ENCODE assay signal across 12 cellular contexts in the genomic region with DNA sequence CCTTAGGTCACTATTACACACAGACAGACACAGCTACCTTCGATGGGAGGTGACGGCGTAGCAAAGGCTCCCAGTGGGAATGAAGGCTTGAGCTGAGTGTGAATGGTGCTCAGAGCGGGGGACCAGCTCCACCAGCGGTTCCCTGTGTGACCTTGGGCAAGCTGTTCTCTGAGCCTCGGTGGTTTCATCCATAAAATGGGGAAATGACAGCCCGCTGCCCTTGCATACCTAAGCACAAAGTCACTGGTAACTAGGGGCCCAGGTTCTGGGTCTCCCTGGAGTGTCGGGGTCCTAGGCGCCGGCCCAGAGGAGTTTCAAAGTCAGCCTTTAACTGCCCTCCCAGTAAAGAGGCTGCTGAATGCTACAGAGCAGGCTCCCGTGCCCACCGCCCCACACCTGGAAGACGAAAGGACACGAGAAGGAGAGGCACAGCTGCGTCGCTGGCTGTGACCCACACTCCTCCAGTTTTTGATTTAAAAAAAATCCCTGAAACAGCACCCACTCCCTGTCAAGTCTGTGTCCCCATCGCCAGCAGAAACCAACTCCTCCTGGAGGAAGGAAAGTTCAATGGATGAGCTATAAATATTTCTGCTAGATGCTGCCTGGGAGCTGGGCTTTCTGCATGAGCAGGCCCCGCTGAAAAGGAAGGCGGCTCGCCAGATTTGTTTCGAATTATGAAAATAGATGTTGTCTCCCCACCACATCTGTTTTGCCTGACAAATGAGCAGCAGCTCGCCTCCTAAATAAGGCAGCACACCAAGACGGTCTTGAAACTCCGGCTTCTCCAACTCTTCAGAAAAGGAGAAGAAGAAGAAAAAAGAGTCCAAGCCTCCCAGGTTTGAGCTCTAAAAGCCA. TPM values are rescaled to one million over a fixed set of nuclear protein-coding genes. Genes with fewer than 3 reads are reported as not detected.
A peak's percentile ranks its signal among the peaks of the same experiment; 100 is the strongest.
DNase-seq lines count a peak whose midpoint lies in the region; ATAC-seq, FAIRE-seq and TF ChIP-seq lines count a peak whose summit lies in the region.
"Had no signal": no experiment of that assay in that cellular context is flagged by ENCODE, and none has a peak within 500 bp of the region (broad histone marks: within the 10 kb centered on the region; RNA-seq: fewer than 3 reads in every experiment).

No MANE protein-coding gene starts in this region.

- POLR2A ChIA-PET in HepG2 (lab: Yijun Ruan, JAX) = no interaction called here

- intact Hi-C loops in HepG2 (cut with micrococcal nuclease; ENCODE audit: unreplicated experiment) (no loop called here), right lobe of liver (cut with DNase I) (no loop called here), uterus (cut with DNase I; ENCODE audit: low total_unique reads) (no loop called here)

- DNase-seq in HepG2 (ENCODE audit: low spot score) (no peak), right lobe of liver (no peak), coronary artery (ENCODE audit: low spot score) (no peak), uterus (peak; percentile 62 to 66), T-helper 9 cell (no peak), DMS79 treated with DMSO at 0.1 percent for 48 hours (lab: John Stamatoyannopoulos, UW) (no peak)
- DNase-seq: activated CD4-positive, alpha-beta T cell treated with anti-CD3 and anti-CD28 coated beads for 36 hours; brain microvascular endothelial cell; immature natural killer cell; NCI-H146 had no signal

- BruUV-seq in HepG2 (replicated peaks; lab: Mats Ljungman, UMichigan) = no TSS peak

- H3K4me1 ChIP-seq in HepG2 (ENCODE audit: insufficient read depth, low read length) = no peaks in the 10 kb centered on the region
- H3K4me1 ChIP-seq in right lobe of liver = no peaks in the 10 kb centered on the region
- peaks cover 0 to 22% of the 10 kb centered on the region in 2 donors for H3K4me1 ChIP-seq in uterus

- H3K79me2 ChIP-seq in HepG2 (ENCODE audit: insufficient read depth, low read length) = no peaks in the 10 kb centered on the region

- H3K4me3 ChIP-seq in HepG2 (replicated peaks in 1 of 3; ENCODE audit: insufficient read depth in 1 of 3, low read depth in 2 of 3, low read length in 3 of 3) = no peak overlapping the region
- H3K4me3 ChIP-seq in right lobe of liver = no peak overlapping the region
- no peak overlapping the region for H3K4me3 ChIP-seq in coronary artery
- peak overlapping the region; percentile 10 to 12 for H3K4me3 ChIP-seq in uterus

- no peaks in the 10 kb centered on the region for H3K36me3 ChIP-seq in HepG2 (replicated peaks in 1 of 2; ENCODE audit: control insufficient read depth in 1 of 2, insufficient read depth in 2 of 2, low read length in 2 of 2)
- no peaks in the 10 kb centered on the region for H3K36me3 ChIP-seq in right lobe of liver
- H3K36me3 ChIP-seq in uterus = no peaks in the 10 kb centered on the region
- H3K36me3 ChIP-seq: brain microvascular endothelial cell had no signal

- H2AFZ ChIP-seq in HepG2 (ENCODE audit: low read length) = no peak overlapping the region

- no peaks in the 10 kb centered on the region for H4K20me1 ChIP-seq in HepG2 (ENCODE audit: insufficient read depth, low read length)

- 26% methylated on average over 20 of the region's 24 CpGs for WGBS in HepG2 (ENCODE audit: low lambda C conversion rate)
- 67% methylated on average over 10 of the region's 24 CpGs for WGBS in right lobe of liver (ENCODE audit: insufficient coverage, low coverage, low lambda C conversion rate, missing lambda C conversion rate)

- ATAC-seq in HepG2 = no peak
- ATAC-seq in right lobe of liver = no peak
- peak; percentile 32 for ATAC-seq in HG03045 (IDR thresholded peaks at IDR 0.05; ENCODE audit: unreplicated experiment)
- no peak for ATAC-seq in GM19397 (IDR thresholded peaks at IDR 0.05; ENCODE audit: unreplicated experiment)

- H3K4me2 ChIP-seq in HepG2 (ENCODE audit: low read depth, low read length) = no peak overlapping the region

- no peak for FAIRE-seq in HepG2 (lab: Jason Lieb, UNC)

- no peak overlapping the region for H3K9ac ChIP-seq in HepG2 (ENCODE audit: insufficient read depth, low read depth, low read length)

- H3K9me3 ChIP-seq in HepG2 (ENCODE audit: low read length) (no peaks in the 10 kb centered on the region), right lobe of liver (no peaks in the 10 kb centered on the region), uterus (no peaks in the 10 kb centered on the region)

- TF ChIP-seq RAD21 in HepG2 (CRISPR knock-in tag; IDR thresholded peaks at IDR 0.05) = no peak

- TF ChIP-seq EP300 in HepG2 (IDR thresholded peaks at IDR 0.05; ENCODE audit: low read depth in 2 of 2, low read length in 2 of 2) (no peak), HepG2 (CRISPR knock-in tag; IDR thresholded peaks at IDR 0.05; ENCODE audit: borderline replicate concordance) (no peak)

- no peak overlapping the region for H3K27ac ChIP-seq in HepG2 (ENCODE audit: extremely low read length, insufficient read depth, low read length)
- H3K27ac ChIP-seq in right lobe of liver = no peak overlapping the region
- H3K27ac ChIP-seq in coronary artery = peak overlapping the region; percentile 33 to 67
- H3K27ac ChIP-seq in uterus = peak overlapping the region; percentile 74 to 87
- H3K27ac ChIP-seq: brain microvascular endothelial cell had no signal

- in situ Hi-C loops in HepG2 (cut with HindIII; ENCODE audit: extremely low pct_ligation_motif_present, low pct_unique_long_range_greater_than_20kb) = no loop called here

- TF ChIP-seq CTCF in HepG2 (CRISPR knock-in tag; IDR thresholded peaks at IDR 0.05) (no peak), right lobe of liver (IDR thresholded peaks at IDR 0.05) (no peak), coronary artery (IDR thresholded peaks at IDR 0.05) (no peak), uterus (IDR thresholded peaks at IDR 0.05) (no peak)

- H3K27me3 ChIP-seq in HepG2 (ENCODE audit: control insufficient read depth in 1 of 2, insufficient read depth in 2 of 2, low read length in 2 of 2) (peaks cover 20 to 100% of the 10 kb centered on the region in 2 experiments), right lobe of liver (no peaks in the 10 kb centered on the region), uterus (no peaks in the 10 kb centered on the region)
- H3K27me3 ChIP-seq: brain microvascular endothelial cell had no signal

- CTCF ChIA-PET in HepG2 (lab: Yijun Ruan, JAX; ENCODE audit: low intra/inter-chr PET ratio, low total read pairs) = no interaction called here

- TF ChIP-seq POLR2A in HepG2 (IDR thresholded peaks at IDR 0.05; ENCODE audit: insufficient read depth in 1 of 2, low read depth in 2 of 2, low read length in 2 of 2) (no peak), right lobe of liver (IDR thresholded peaks at IDR 0.05) (no peak), uterus (IDR thresholded peaks at IDR 0.05) (no peak)

TF ChIP-seq in HepG2, 621 proteins besides CTCF, POLR2A, EP300 and RAD21:
- TF ChIP-seq NPAS2 (CRISPR knock-in tag; IDR thresholded peaks at IDR 0.05; ENCODE audit: borderline replicate concordance) (no peak), ZNF629 (CRISPR knock-in tag; conservative IDR thresholded peaks at IDR 0.05) (peak; percentile 62)

RNA-seq across cellular contexts. Expression of a gene that starts 27.4 kb away (rescaled TPM):
- not detected in 2 replicates for total RNA-seq in HepG2 (2016; rRNA removed; fragmentation: Illumina TruSeq; extraction: Trizol)
- not detected in 2 replicates for total RNA-seq in HepG2 (2016; cell fraction: cytosol; rRNA removed; fragmentation: Illumina TruSeq; extraction: Trizol; ENCODE audit: low read depth)
- total RNA-seq in HepG2 (2016; cell fraction: insoluble cytoplasmic fraction; rRNA removed; fragmentation: Illumina TruSeq; extraction: Trizol) = not detected in 2 replicates
- total RNA-seq in HepG2 (2016; cell fraction: membrane; rRNA removed; fragmentation: Illumina TruSeq; extraction: Trizol) = 0.31 TPM in 1 of 2 replicates, not detected in the other
- not detected in 2 replicates for total RNA-seq in HepG2 (2016; cell fraction: nucleus; rRNA removed; fragmentation: Illumina TruSeq; extraction: Trizol)
- 0.08 TPM in 1 of 2 replicates, not detected in the other for polyA plus RNA-seq in HepG2 (2011; rRNA removed)
- polyA plus RNA-seq in HepG2 (2011; cell fraction: cytosol; rRNA removed) = 0.03 TPM in 1 of 2 replicates, not detected in the other
- 0.12 and 0.16 TPM in 2 replicates for polyA plus RNA-seq in HepG2 (2011; cell fraction: nucleus; rRNA removed)
- polyA plus RNA-seq in HepG2 (2012) = not detected in 2 replicates
- polyA plus RNA-seq in HepG2 (2016; cell fraction: cytosol; fragmentation: Illumina TruSeq; extraction: Trizol; ENCODE audit: low read depth) = not detected in 2 replicates
- polyA plus RNA-seq in HepG2 (2016; cell fraction: insoluble cytoplasmic fraction; fragmentation: Illumina TruSeq; extraction: Trizol; ENCODE audit: low read depth) = not detected in 2 replicates
- polyA plus RNA-seq in HepG2 (2016; cell fraction: membrane; fragmentation: Illumina TruSeq; extraction: Trizol; ENCODE audit: low read depth) = 0.15 TPM in 1 of 2 replicates, not detected in the other
- not detected in 2 replicates for polyA plus RNA-seq in HepG2 (2016; cell fraction: nucleus; fragmentation: Illumina TruSeq; extraction: Trizol; ENCODE audit: insufficient read depth, low read depth)
- 0.20 and 7.8 TPM in 2 replicates for polyA minus RNA-seq in HepG2 (2011; rRNA and poly(A)+ RNA removed; ENCODE audit: low replicate concordance)
- polyA minus RNA-seq in HepG2 (2011; cell fraction: cytosol; rRNA and poly(A)+ RNA removed) = 0.53 TPM in 1 of 2 replicates, not detected in the other
- polyA minus RNA-seq in HepG2 (2011; cell fraction: nucleus; rRNA and poly(A)+ RNA removed) = 0.39 TPM in 1 of 2 replicates, not detected in the other
- 1 to 10 TPM in 4 of 6 experiments, under 1 TPM in 2; 0.50 to 2.3 (median 1.4) TPM for total RNA-seq in right lobe of liver
- total RNA-seq in uterus = 10 to 100 TPM in 3 of 4 donors, 1 to 10 TPM in 1; 5.6 to 51.9 (median 33.5) TPM
- polyA plus RNA-seq: immature natural killer cell had no signal

Comparison
In these comparisons a context has a peak if more than half of its experiments do, and no peak if none do; other contexts are left out.
1. DNase-seq: peak in uterus (2 of 2); none in HepG2 (single experiment), right lobe of liver (0 of 3), coronary artery (single experiment), T-helper 9 cell (single experiment) and DMS79 treated with DMSO at 0.1 percent for 48 hours (single experiment).
2. H3K27ac ChIP-seq: peak in coronary artery (2 of 2) and uterus (2 of 2); none in HepG2 (single experiment) and right lobe of liver (0 of 3).
3. H3K4me3 ChIP-seq: peak in uterus (2 of 2); none in HepG2 (0 of 3), right lobe of liver (0 of 3) and coronary artery (single experiment).